1 cellular context compared by ENCODE assay signal in genomic region chr2:121239471-121239870, GRCh38.
TF ChIP-seq lines count a peak whose summit lies in the region.

No MANE protein-coding gene starts in this region.

TF ChIP-seq in IMR-90, 13 proteins besides CTCF, POLR2A, EP300 and RAD21 (continued from another document):
- TF ChIP-seq ELK1 (IDR thresholded peaks at IDR 0.05; ENCODE audit: borderline replicate concordance, low read depth, low read length) (no peak), CEBPB (IDR thresholded peaks at IDR 0.05; ENCODE audit: low read depth, low read length) (no peak)
